25 cellular contexts compared by ENCODE assay signal in genomic region chr5:172725273-172725672, GRCh38.
"Had no signal": no experiment of that assay in that cellular context is flagged by ENCODE, and none has a peak within 500 bp of the region (broad histone marks: within the 10 kb centered on the region; RNA-seq: fewer than 3 reads in every experiment).

No MANE protein-coding gene starts in this region.

- H3K4me3 ChIP-seq: heart left ventricle, left lung, mucosa of descending colon, neural progenitor cell, ovary, prostate gland, sigmoid colon, tibial nerve, uterus had no signal

- H3K9ac ChIP-seq: neural progenitor cell had no signal

- H3K36me3 ChIP-seq: heart left ventricle, left lung, neural progenitor cell, ovary, prostate gland, sigmoid colon, tibial nerve, uterus had no signal

- H3K27me3 ChIP-seq: heart left ventricle, left lung, ovary, sigmoid colon, tibial nerve, uterus had no signal

- ATAC-seq: heart left ventricle; left cardiac atrium; left lung; mucosa of descending colon; naive thymus-derived CD4-positive, alpha-beta T cell; right cardiac atrium; stimulated activated memory B cell treated with anti-CD40 and anti-IgM and Interleukin-4, amounts not matched to agents 10 μg/mL and 1 μg/mL and 100 μg/mL, for 72 hours; stimulated activated naive CD8-positive, alpha-beta T cell treated with anti-CD3 and anti-CD28 coated beads, Interleukin-15, amount 100 ng/mL, for 72 hours had no signal

- DNase-seq: immature natural killer cell; kidney glomerular epithelial cell; left cardiac atrium; left lung; midbrain; mucosa of descending colon; naive thymus-derived CD4-positive, alpha-beta T cell; nephron progenitor cell; ovary; retina; sigmoid colon; small intestine; stimulated activated CD4-positive, alpha-beta T cell treated with anti-CD3 and anti-CD28 coated beads, Interleukin-1b, Interleukin-23, amount 100 ng/mL, for 48 hours; stimulated activated CD4-positive, alpha-beta T cell treated with anti-CD3 and anti-CD28 coated beads, Interleukin-2, amount 100 ng/mL, for 48 hours; stimulated activated CD4-positive, alpha-beta T cell treated with anti-CD3 and anti-CD28 coated beads, Interleukin-4, amount 100 ng/mL, for 4 hours; stimulated activated CD8-positive, alpha-beta memory T cell treated with anti-CD3 and anti-CD28 coated beads, Interleukin-4, amount 100 ng/mL, for 48 hours; stimulated activated naive CD4-positive, alpha-beta T cell treated with Interleukin-2 at 50 U/mL for 16 hours; stimulated activated naive CD8-positive, alpha-beta T cell treated with anti-CD3 and anti-CD28 coated beads, Interleukin-15, amount 100 ng/mL, for 72 hours; uterus had no signal

- FAIRE-seq: small intestine had no signal

- H3K4me1 ChIP-seq: neural progenitor cell had no signal

- H3K27ac ChIP-seq: heart left ventricle, left lung, neural progenitor cell, ovary, prostate gland, sigmoid colon, uterus had no signal

- H3K9me3 ChIP-seq: heart left ventricle, left lung, mucosa of descending colon, ovary, prostate gland, sigmoid colon, tibial nerve, uterus had no signal
